ENCODE assay signal across 19 cellular contexts in the genomic region with DNA sequence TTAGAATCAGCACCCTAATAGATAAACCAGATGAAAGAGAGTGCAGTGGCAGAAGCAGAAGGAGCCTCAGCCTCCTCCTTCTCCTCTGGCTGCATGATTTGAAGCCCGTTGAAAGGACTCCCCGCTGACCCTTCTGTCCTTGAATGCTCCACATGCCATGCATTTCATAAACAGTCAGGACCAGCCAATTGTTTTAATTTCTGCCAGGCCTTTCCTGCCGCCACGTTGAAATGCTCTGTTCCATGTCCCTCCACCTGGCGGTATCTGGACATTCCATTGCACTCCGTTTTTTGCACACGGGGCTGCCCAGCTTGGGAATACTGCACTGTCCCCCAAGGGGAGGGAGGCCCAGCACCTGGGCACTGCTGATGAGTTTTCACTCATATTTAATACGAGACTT. TPM values are rescaled to one million over a fixed set of nuclear protein-coding genes. Genes with fewer than 3 reads are reported as not detected.
A peak's percentile ranks its signal among the peaks of the same experiment; 100 is the strongest.
DNase-seq lines count a peak whose midpoint lies in the region; ATAC-seq, FAIRE-seq and TF ChIP-seq lines count a peak whose summit lies in the region.
"Had no signal": no experiment of that assay in that cellular context is flagged by ENCODE, and none has a peak within 500 bp of the region (broad histone marks: within the 10 kb centered on the region; RNA-seq: fewer than 3 reads in every experiment).

No MANE protein-coding gene starts in this region.

- H3K4me3 ChIP-seq in HepG2 (replicated peaks in 1 of 3; ENCODE audit: insufficient read depth in 1 of 3, low read depth in 2 of 3, low read length in 3 of 3) (no peak overlapping the region), right lobe of liver (no peak overlapping the region), lower lobe of right lung (no peak overlapping the region)
- H3K4me3 ChIP-seq in effector memory CD4-positive, alpha-beta T cell (ENCODE audit: insufficient read depth, low read depth, low read length, poor library complexity, severe bottlenecking) = no peak overlapping the region
- H3K4me3 ChIP-seq: PC-9, SJCRH30 had no signal

- POLR2A ChIA-PET in HepG2 (lab: Yijun Ruan, JAX) = interaction anchor here (3.5 kb wide), 1 partner anchor 36 kb away, joined by 29 read pairs; a partner anchor contains a TSS

- no peaks in the 10 kb centered on the region for H3K79me2 ChIP-seq in HepG2 (ENCODE audit: insufficient read depth, low read length)

- H3K27ac ChIP-seq in HepG2 (ENCODE audit: extremely low read length, insufficient read depth, low read length) (no peak overlapping the region), right lobe of liver (peak overlapping the region in 1 of 3 donors; percentile 54), lower lobe of right lung (peak overlapping the region; percentile 63)
- H3K27ac ChIP-seq in effector memory CD4-positive, alpha-beta T cell (ENCODE audit: insufficient read depth, low read length, poor library complexity, severe bottlenecking) = no peak overlapping the region

- TF ChIP-seq EP300 in HepG2 (IDR thresholded peaks at IDR 0.05; ENCODE audit: low read depth in 2 of 2, low read length in 2 of 2) (no peak), HepG2 (CRISPR knock-in tag; IDR thresholded peaks at IDR 0.05; ENCODE audit: borderline replicate concordance) (no peak)

- no peak for TF ChIP-seq CTCF in HepG2 (CRISPR knock-in tag; IDR thresholded peaks at IDR 0.05)
- TF ChIP-seq CTCF in right lobe of liver (IDR thresholded peaks at IDR 0.05) = no peak
- TF ChIP-seq CTCF in lower lobe of right lung (IDR thresholded peaks at IDR 0.05) = no peak

- in situ Hi-C loops in HepG2 (cut with HindIII; ENCODE audit: extremely low pct_ligation_motif_present, low pct_unique_long_range_greater_than_20kb) = no loop called here

- H3K9ac ChIP-seq in HepG2 (ENCODE audit: insufficient read depth, low read depth, low read length) = no peak overlapping the region

- DNase-seq in HepG2 (ENCODE audit: low spot score) = no peak
- no peak for DNase-seq in right lobe of liver
- peak; percentile 3 for DNase-seq in dermis blood vessel endothelial cell
- no peak for DNase-seq in lower lobe of right lung
- no peak for DNase-seq in effector memory CD4-positive, alpha-beta T cell
- DNase-seq in amygdala (lab: John Stamatoyannopoulos, UW) = no peak
- DNase-seq in mucosa of gallbladder (ENCODE audit: low spot score) = no peak
- DNase-seq: CD8-positive, alpha-beta memory T cell; HFFc6; Kasumi-1; NCI-H1092 treated with DMSO at 0.1 percent for 48 hours; NCI-H146; NCI-H2029 treated with DMSO at 0.1 percent for 48 hours; NCI-H2171; NCI-H526; PC-9 had no signal

- H3K4me1 ChIP-seq in HepG2 (ENCODE audit: insufficient read depth, low read length) (peaks cover 43% of the 10 kb centered on the region), right lobe of liver (peaks cover 0 to 39% (median 14%) of the 10 kb centered on the region in 4 donors), lower lobe of right lung (peaks cover 38% of the 10 kb centered on the region)
- no peaks in the 10 kb centered on the region for H3K4me1 ChIP-seq in effector memory CD4-positive, alpha-beta T cell (ENCODE audit: control insufficient read depth, insufficient read depth, low read length, poor library complexity, severe bottlenecking)

- TF ChIP-seq POLR2A in HepG2 (IDR thresholded peaks at IDR 0.05; ENCODE audit: insufficient read depth in 1 of 2, low read depth in 2 of 2, low read length in 2 of 2) (no peak), right lobe of liver (IDR thresholded peaks at IDR 0.05) (no peak)

- no peaks in the 10 kb centered on the region for H3K9me3 ChIP-seq in HepG2 (ENCODE audit: low read length)
- no peaks in the 10 kb centered on the region for H3K9me3 ChIP-seq in right lobe of liver
- no peaks in the 10 kb centered on the region for H3K9me3 ChIP-seq in lower lobe of right lung
- no peaks in the 10 kb centered on the region for H3K9me3 ChIP-seq in effector memory CD4-positive, alpha-beta T cell (ENCODE audit: control insufficient read depth, low read length)
- H3K9me3 ChIP-seq: SJCRH30 had no signal

- intact Hi-C loops in HepG2 (cut with micrococcal nuclease; ENCODE audit: unreplicated experiment) (no loop called here), right lobe of liver (cut with DNase I) (no loop called here), lower lobe of right lung (cut with DNase I) (no loop called here)

- no peaks in the 10 kb centered on the region for H4K20me1 ChIP-seq in HepG2 (ENCODE audit: insufficient read depth, low read length)

- CTCF ChIA-PET in HepG2 (lab: Yijun Ruan, JAX; ENCODE audit: low intra/inter-chr PET ratio, low total read pairs) = no interaction called here

- BruUV-seq in HepG2 (replicated peaks; lab: Mats Ljungman, UMichigan) = no TSS peak

- H3K36me3 ChIP-seq in HepG2 (replicated peaks in 1 of 2; ENCODE audit: control insufficient read depth in 1 of 2, insufficient read depth in 2 of 2, low read length in 2 of 2) = no peaks in the 10 kb centered on the region
- H3K36me3 ChIP-seq in right lobe of liver = no peaks in the 10 kb centered on the region
- H3K36me3 ChIP-seq in lower lobe of right lung = no peaks in the 10 kb centered on the region
- H3K36me3 ChIP-seq in effector memory CD4-positive, alpha-beta T cell (ENCODE audit: control insufficient read depth, insufficient read depth, low read length) = no peaks in the 10 kb centered on the region
- H3K36me3 ChIP-seq: SJCRH30 had no signal

- H3K4me2 ChIP-seq in HepG2 (ENCODE audit: low read depth, low read length) = no peak overlapping the region

- no peak for FAIRE-seq in HepG2 (lab: Jason Lieb, UNC)
- FAIRE-seq: H54 had no signal

- WGBS in HepG2 (ENCODE audit: low lambda C conversion rate) = 44% methylated on average over 7 of the region's 8 CpGs
- WGBS in right lobe of liver (ENCODE audit: insufficient coverage, low coverage, low lambda C conversion rate, missing lambda C conversion rate) = 73% methylated on average over 7 of the region's 8 CpGs

- H3K27me3 ChIP-seq in HepG2 (ENCODE audit: control insufficient read depth in 1 of 2, insufficient read depth in 2 of 2, low read length in 2 of 2) (peaks cover 1 to 18% of the 10 kb centered on the region in 2 experiments; a peak in 1 of 5 replicates), right lobe of liver (no peaks in the 10 kb centered on the region), lower lobe of right lung (ENCODE audit: low read depth) (no peaks in the 10 kb centered on the region)
- H3K27me3 ChIP-seq in effector memory CD4-positive, alpha-beta T cell (replicated peaks; ENCODE audit: control insufficient read depth, insufficient read depth, low read length, poor library complexity, severe bottlenecking) = no peaks in the 10 kb centered on the region
- H3K27me3 ChIP-seq: SJCRH30 had no signal

- no peak for TF ChIP-seq RAD21 in HepG2 (CRISPR knock-in tag; IDR thresholded peaks at IDR 0.05)

- no peak overlapping the region for H2AFZ ChIP-seq in HepG2 (ENCODE audit: low read length)

- ATAC-seq in HepG2 = peak; percentile 24; the same call in 2 of the 3 replicates
- ATAC-seq in right lobe of liver = no peak
- no peak for ATAC-seq in lower lobe of right lung
- ATAC-seq in HG02981 (IDR thresholded peaks at IDR 0.05; ENCODE audit: unreplicated experiment) = no peak

TF ChIP-seq in HepG2, 621 proteins besides CTCF, POLR2A, EP300 and RAD21 (continues in another document):
- TF ChIP-seq, protein P1, sequence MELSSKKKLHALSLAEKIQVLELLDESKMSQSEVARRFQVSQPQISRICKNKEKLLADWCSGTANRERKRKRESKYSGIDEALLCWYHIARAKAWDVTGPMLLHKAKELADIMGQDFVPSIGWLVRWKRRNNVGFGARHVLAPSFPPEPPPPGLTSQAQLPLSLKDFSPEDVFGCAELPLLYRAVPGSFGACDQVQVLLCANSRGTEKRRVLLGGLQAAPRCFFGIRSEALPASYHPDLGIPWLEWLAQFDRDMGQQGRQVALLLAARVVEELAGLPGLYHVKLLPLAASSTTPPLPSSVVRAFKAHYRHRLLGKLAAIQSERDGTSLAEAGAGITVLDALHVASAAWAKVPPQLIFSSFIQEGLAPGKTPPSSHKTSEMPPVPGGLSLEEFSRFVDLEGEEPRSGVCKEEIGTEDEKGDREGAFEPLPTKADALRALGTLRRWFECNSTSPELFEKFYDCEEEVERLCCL (CRISPR knock-in tag; IDR thresholded peaks at IDR 0.05; ENCODE audit: borderline replicate concordance) = no peak

RNA-seq across cellular contexts. Expression of a gene that starts 35.2 kb away (rescaled TPM):
- 11.0 and 12.9 TPM in 2 replicates for total RNA-seq in HepG2 (2016; rRNA removed; fragmentation: Illumina TruSeq; extraction: Trizol)
- total RNA-seq in HepG2 (2016; cell fraction: cytosol; rRNA removed; fragmentation: Illumina TruSeq; extraction: Trizol; ENCODE audit: low read depth) = 7.1 and 9.3 TPM in 2 replicates
- total RNA-seq in HepG2 (2016; cell fraction: insoluble cytoplasmic fraction; rRNA removed; fragmentation: Illumina TruSeq; extraction: Trizol) = 10.3 and 12.5 TPM in 2 replicates
- total RNA-seq in HepG2 (2016; cell fraction: membrane; rRNA removed; fragmentation: Illumina TruSeq; extraction: Trizol) = 8.0 and 10.0 TPM in 2 replicates
- total RNA-seq in HepG2 (2016; cell fraction: nucleus; rRNA removed; fragmentation: Illumina TruSeq; extraction: Trizol) = 14.9 and 15.9 TPM in 2 replicates
- 21.4 and 23.4 TPM in 2 replicates for polyA plus RNA-seq in HepG2 (2011; rRNA removed)
- polyA plus RNA-seq in HepG2 (2011; cell fraction: cytosol; rRNA removed) = 10.4 and 19.7 TPM in 2 replicates
- 10.7 and 13.6 TPM in 2 replicates for polyA plus RNA-seq in HepG2 (2011; cell fraction: nucleus; rRNA removed)
- polyA plus RNA-seq in HepG2 (2012) = 13.7 TPM in 2 replicates
- 3.3 and 5.1 TPM in 2 replicates for polyA plus RNA-seq in HepG2 (2016; cell fraction: cytosol; fragmentation: Illumina TruSeq; extraction: Trizol; ENCODE audit: low read depth)
- polyA plus RNA-seq in HepG2 (2016; cell fraction: insoluble cytoplasmic fraction; fragmentation: Illumina TruSeq; extraction: Trizol; ENCODE audit: low read depth) = 9.0 and 10.0 TPM in 2 replicates
- polyA plus RNA-seq in HepG2 (2016; cell fraction: membrane; fragmentation: Illumina TruSeq; extraction: Trizol; ENCODE audit: low read depth) = 3.6 and 6.6 TPM in 2 replicates
- 14.1 and 14.8 TPM in 2 replicates for polyA plus RNA-seq in HepG2 (2016; cell fraction: nucleus; fragmentation: Illumina TruSeq; extraction: Trizol; ENCODE audit: insufficient read depth, low read depth)
- polyA minus RNA-seq in HepG2 (2011; rRNA and poly(A)+ RNA removed; ENCODE audit: low replicate concordance) = 10.1 and 13.0 TPM in 2 replicates
- 25.0 and 28.1 TPM in 2 replicates for polyA minus RNA-seq in HepG2 (2011; cell fraction: cytosol; rRNA and poly(A)+ RNA removed)
- polyA minus RNA-seq in HepG2 (2011; cell fraction: nucleus; rRNA and poly(A)+ RNA removed) = 38.9 and 47.0 TPM in 2 replicates
- 10 to 100 TPM in 5 of 6 experiments, 1 to 10 TPM in 1; 8.1 to 23.5 (median 15.4) TPM for total RNA-seq in right lobe of liver
- total RNA-seq in dermis blood vessel endothelial cell = 65.7 and 79.2 TPM in 2 replicates
- 19.0 TPM for total RNA-seq in lower lobe of right lung
- 21.8 TPM for total RNA-seq in mucosa of gallbladder
